25 cellular contexts compared by ENCODE assay signal in the genomic region with DNA sequence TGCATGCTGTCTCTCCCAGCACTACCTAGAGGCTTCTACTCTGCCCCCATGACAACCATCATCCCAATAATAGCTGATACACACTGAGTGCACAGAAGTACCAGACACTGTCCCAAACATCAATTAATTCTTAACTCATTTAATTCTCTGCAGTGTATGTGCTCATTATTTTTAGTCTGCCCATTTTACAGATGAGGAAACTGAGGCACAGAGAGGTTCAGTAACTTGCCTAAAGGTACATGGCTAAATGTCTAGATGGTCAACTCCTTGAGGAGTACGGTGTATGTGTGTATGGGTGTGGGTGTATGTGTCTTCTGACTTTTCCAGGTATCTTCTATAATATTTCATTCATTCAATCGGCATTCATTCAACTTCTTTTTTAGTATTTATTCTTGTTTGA.
"Had no signal": no experiment of that assay in that cellular context is flagged by ENCODE, and none has a peak within 500 bp of the region (broad histone marks: within the 10 kb centered on the region; RNA-seq: fewer than 3 reads in every experiment).

No MANE protein-coding gene starts in this region.

- H3K4me1 ChIP-seq: left lung, lower lobe of right lung, right atrium auricular region, tibial nerve had no signal

- H3K9me3 ChIP-seq: left lung, lower lobe of right lung, ovary, right atrium auricular region, stomach, tibial nerve, vagina had no signal

- H3K9ac ChIP-seq: neural progenitor cell had no signal

- H2AFZ ChIP-seq: neural progenitor cell had no signal

- ATAC-seq: left lung; lower lobe of right lung; natural killer cell; sciatic nerve; stimulated activated naive B cell treated with anti-CD40 and anti-IgM and Interleukin-4, amounts not matched to agents 10 μg/mL and 1 μg/mL and 100 μg/mL, for 72 hours; stimulated activated naive CD8-positive, alpha-beta T cell treated with anti-CD3 and anti-CD28 coated beads, Interleukin-15, Interleukin-2, amounts not matched to agents 100 U/mL and 50 U/mL, for 24 hours had no signal

- H3K36me3 Mint-ChIP-seq: naive B cell; natural killer cell; neural progenitor cell; stimulated activated naive B cell treated with anti-CD40 and anti-IgM and Interleukin-4, amounts not matched to agents 10 μg/mL and 1 μg/mL and 100 μg/mL, for 72 hours had no signal

- H3K27me3 Mint-ChIP-seq: progenitor cell of endocrine pancreas, type B pancreatic cell had no signal

- H3K36me3 ChIP-seq: left lung, lower lobe of right lung, neural progenitor cell, ovary, right atrium auricular region, stomach, tibial nerve, vagina had no signal

- DNase-seq: left colon; left lung; lower lobe of right lung; mammary epithelial cell; mesendoderm; naive B cell; natural killer cell; nephron progenitor cell; ovary; stimulated activated CD4-positive, alpha-beta T cell treated with anti-CD3 and anti-CD28 coated beads, Interleukin-12 subunit alpha, Interleukin-12 subunit beta, amount 100 ng/mL, for 4 hours; stimulated activated CD4-positive, alpha-beta T cell treated with anti-CD3 and anti-CD28 coated beads, Interleukin-15, amount 100 ng/mL, for 24 hours; stimulated activated CD4-positive, alpha-beta T cell treated with anti-CD3 and anti-CD28 coated beads, Interleukin-2, amount 100 ng/mL, for 24 hours; stimulated activated CD4-positive, alpha-beta T cell treated with anti-CD3 and anti-CD28 coated beads, Interleukin-4, amount 100 ng/mL, for 1 hour; stimulated activated naive B cell treated with anti-CD40 and anti-IgM and Interleukin-4, amounts not matched to agents 10 μg/mL and 1 μg/mL and 100 μg/mL, for 72 hours; stimulated activated naive CD8-positive, alpha-beta T cell treated with anti-CD3 and anti-CD28 coated beads, Interleukin-15, Interleukin-2, amounts not matched to agents 100 U/mL and 50 U/mL, for 24 hours; stomach had no signal

- H3K27ac ChIP-seq: left lung, lower lobe of right lung, neural progenitor cell, ovary, right atrium auricular region, skin epidermis, tibial nerve, vagina had no signal

- H3K27ac Mint-ChIP-seq: naive B cell; natural killer cell; nephron progenitor cell; neural progenitor cell; progenitor cell of endocrine pancreas; stimulated activated naive B cell treated with anti-CD40 and anti-IgM and Interleukin-4, amounts not matched to agents 10 μg/mL and 1 μg/mL and 100 μg/mL, for 72 hours had no signal

- H3K4me3 ChIP-seq: left lung, lower lobe of right lung, neural progenitor cell, ovary, right atrium auricular region, skin epidermis, stomach, tibial nerve, vagina had no signal

- H3K27me3 ChIP-seq: left lung, neural progenitor cell, ovary, right atrium auricular region, stomach, tibial nerve, vagina had no signal

- H3K4me3 Mint-ChIP-seq: mesothelial cell of epicardium; naive B cell; natural killer cell; nephron progenitor cell; neural progenitor cell; stimulated activated naive B cell treated with anti-CD40 and anti-IgM and Interleukin-4, amounts not matched to agents 10 μg/mL and 1 μg/mL and 100 μg/mL, for 72 hours had no signal

- H3K4me1 Mint-ChIP-seq: naive B cell; natural killer cell; stimulated activated naive B cell treated with anti-CD40 and anti-IgM and Interleukin-4, amounts not matched to agents 10 μg/mL and 1 μg/mL and 100 μg/mL, for 72 hours had no signal

- H3K9me3 Mint-ChIP-seq: natural killer cell; neural progenitor cell; stimulated activated naive B cell treated with anti-CD40 and anti-IgM and Interleukin-4, amounts not matched to agents 10 μg/mL and 1 μg/mL and 100 μg/mL, for 72 hours; type B pancreatic cell had no signal
